12 cellular contexts compared by ENCODE assay signal in the genomic region with DNA sequence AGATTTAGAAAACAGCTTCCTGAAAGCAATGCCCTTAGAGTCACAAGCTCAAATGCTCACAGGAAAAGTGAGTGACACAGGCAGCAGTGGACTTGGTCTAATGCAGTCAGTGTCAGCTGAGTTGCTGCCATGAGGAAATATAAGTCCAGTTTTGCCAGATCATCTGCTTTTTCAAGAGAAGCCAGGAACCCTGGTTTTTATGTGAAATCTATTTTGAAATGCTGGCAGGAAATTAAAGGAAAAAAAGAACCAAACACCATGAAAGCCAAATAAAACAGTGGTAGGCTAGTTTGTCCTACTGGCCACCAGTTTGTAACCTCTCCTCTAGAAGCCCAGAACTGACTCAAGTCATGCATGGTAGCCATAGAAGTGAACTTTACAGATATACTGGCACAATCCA.
DNase-seq lines count a peak whose midpoint lies in the region; ATAC-seq and TF ChIP-seq lines count a peak whose summit lies in the region.
"Had no signal": no experiment of that assay in that cellular context is flagged by ENCODE, and none has a peak within 500 bp of the region (broad histone marks: within the 10 kb centered on the region; RNA-seq: fewer than 3 reads in every experiment).

No MANE protein-coding gene starts in this region.

- no peaks in the 10 kb centered on the region; the same call in 1 of the 2 replicates for H3K36me3 ChIP-seq in Panc1 (ENCODE audit: control insufficient read depth, insufficient read depth, low read length)
- H3K36me3 ChIP-seq in esophagus (ENCODE audit: control insufficient read depth in 2 of 2, insufficient read depth in 2 of 2, low read length in 1 of 2), result peaks cover 0 to 2% of the 10 kb centered on the region in 2 donors
- H3K36me3 ChIP-seq in mucosa of descending colon (ENCODE audit: low read depth), result no peaks in the 10 kb centered on the region
- no peaks in the 10 kb centered on the region for H3K36me3 ChIP-seq in thyroid gland

- TF ChIP-seq POLR2A in thyroid gland (IDR thresholded peaks at IDR 0.05), result no peak

- ATAC-seq in Panc1 (no peak), mucosa of descending colon (peak; percentile 39), GM21786 (IDR thresholded peaks at IDR 0.05; ENCODE audit: unreplicated experiment) (no peak), HG02970 (IDR thresholded peaks at IDR 0.05; ENCODE audit: low FRiP score, unreplicated experiment) (no peak), GM18868 (IDR thresholded peaks at IDR 0.05; ENCODE audit: unreplicated experiment) (no peak)
- ATAC-seq: natural killer cell treated with Interleukin-12 subunit alpha and Interleukin-12 subunit beta and Interleukin-15 and Interleukin-18, amount 100 ng/mL, for 72 hours had no signal

- DNase-seq in Panc1 (ENCODE audit: low read depth, low spot score) (no peak), mucosa of descending colon (peak in 1 of 3 donors; percentile 28), thyroid gland (peak in 1 of 2 donors; percentile 10), cerebellar cortex (ENCODE audit: low spot score) (no peak)
- DNase-seq: activated T-cell treated with anti-CD3 and anti-CD28 coated beads, Interleukin-2, amount 50 U/mL, for 48 hours; central memory CD4-positive, alpha-beta T cell; DMS79 had no signal

- H3K4me3 ChIP-seq in Panc1 (ENCODE audit: low read depth in 2 of 2, low read length in 2 of 2) (no peak overlapping the region), esophagus (ENCODE audit: low read depth in 1 of 2, low read length in 2 of 2) (no peak overlapping the region), mucosa of descending colon (no peak overlapping the region), thyroid gland (replicated peaks in 1 of 3) (no peak overlapping the region)

- H3K4me1 ChIP-seq in Panc1 (ENCODE audit: control insufficient read depth, insufficient read depth, low read length), result no peaks in the 10 kb centered on the region; the same call in 1 of the 2 replicates
- no peaks in the 10 kb centered on the region for H3K4me1 ChIP-seq in esophagus (ENCODE audit: control insufficient read depth in 2 of 2, insufficient read depth in 2 of 2, low read length in 1 of 2)
- peaks cover 8% of the 10 kb centered on the region for H3K4me1 ChIP-seq in mucosa of descending colon (ENCODE audit: low read depth)
- H3K4me1 ChIP-seq in thyroid gland, result peaks cover 23 to 44% of the 10 kb centered on the region in 2 donors

- no TSS peak for BruUV-seq in Panc1 (replicated peaks; lab: Mats Ljungman, UMichigan)

- POLR2A ChIA-PET in Panc1 (lab: Charles Lee), result interaction anchor here (0.5 kb wide), 1 partner anchor 540 kb away, joined by 3 read pairs; no protein-coding TSS in a partner anchor

- in situ Hi-C loops in Panc1 (cut with HindIII; ENCODE audit: low pct_unique_long_range_greater_than_20kb, low sequenced_read_pairs), result no loop called here

- intact Hi-C loops in Panc1 (cut with micrococcal nuclease; ENCODE audit: unreplicated experiment) (loop anchor here (10.0 kb wide), 1 partner anchor 352 kb away; no protein-coding TSS in a partner anchor), mucosa of descending colon (cut with DNase I, micrococcal nuclease) (loop anchor here (10.0 kb wide), 3 partner anchors 252 to 542 kb away; a partner anchor contains a TSS), thyroid gland (cut with DNase I) (loop anchor here (10.0 kb wide), 3 partner anchors 352 to 512 kb away; no protein-coding TSS in a partner anchor)

- H3K27ac ChIP-seq in Panc1 (ENCODE audit: low read length) (0 out of 2 replicates have a peak overlapping the region, but pooled peaks have one; percentile 9), esophagus (ENCODE audit: low read depth in 2 of 2, low read length in 1 of 2) (peak overlapping the region; percentile 24 to 45), thyroid gland (peak overlapping the region; percentile 7 to 75 (median 60))

- H3K9me3 ChIP-seq in Panc1 (ENCODE audit: control insufficient read depth, insufficient read depth, low read depth, low read length) (no peaks in the 10 kb centered on the region), esophagus (ENCODE audit: control insufficient read depth in 2 of 2, insufficient read depth in 1 of 2, low read depth in 1 of 2, low read length in 1 of 2) (no peaks in the 10 kb centered on the region), mucosa of descending colon (no peaks in the 10 kb centered on the region), thyroid gland (no peaks in the 10 kb centered on the region)

- CTCF ChIA-PET in Panc1 (lab: Charles Lee), result no interaction called here

- TF ChIP-seq CTCF in Panc1 (IDR thresholded peaks at IDR 0.05) (no peak), mucosa of descending colon (IDR thresholded peaks at IDR 0.05) (no peak), thyroid gland (IDR thresholded peaks at IDR 0.05) (no peak)

- no peaks in the 10 kb centered on the region for H3K27me3 ChIP-seq in Panc1 (ENCODE audit: control insufficient read depth, insufficient read depth, low read length)
- no peaks in the 10 kb centered on the region for H3K27me3 ChIP-seq in esophagus (ENCODE audit: control insufficient read depth in 1 of 2, insufficient read depth in 2 of 2, low read length in 2 of 2)
- no peaks in the 10 kb centered on the region for H3K27me3 ChIP-seq in thyroid gland

Comparison
In these comparisons a context has a peak if more than half of its experiments do, and no peak if none do; other contexts are left out.
1. H3K27ac ChIP-seq: peak in every context shown above with its lines; median percentile 60 in thyroid gland; 34 in esophagus; 9 in Panc1.